8 cellular contexts compared by ENCODE assay signal in genomic region chr13:32300406-32300805, GRCh38. TPM values are rescaled to one million over a fixed set of nuclear protein-coding genes. Genes with fewer than 3 reads are reported as not detected.
"Had no signal": no experiment of that assay in that cellular context is flagged by ENCODE, and none has a peak within 500 bp of the region (broad histone marks: within the 10 kb centered on the region; RNA-seq: fewer than 3 reads in every experiment).

No MANE protein-coding gene starts in this region.

- H2AFZ ChIP-seq: GM23248 had no signal

- H3K9ac ChIP-seq: GM23248 had no signal

- H3K27ac Mint-ChIP-seq: H9 had no signal

- FAIRE-seq: H1, H54, HTR-8/SVneo, K562 had no signal

- H3K4me3 Mint-ChIP-seq: H9 had no signal

- DNase-seq: GM23248, H9, HCEC 1CT, IMR-90 had no signal

- H3K4me3 ChIP-seq: GM23248, K562 had no signal

- H3K27ac ChIP-seq: GM23248 had no signal

- ATAC-seq: K562 had no signal

- H3K4me1 Mint-ChIP-seq: H9 had no signal

- H3K9me3 Mint-ChIP-seq: H9 had no signal

RNA-seq across cellular contexts. Expression of gene ZAR1L, which starts 14.8 kb away (rescaled TPM):
- total RNA-seq: GM23248, H9, IMR-90, K562 had no signal
- polyA plus RNA-seq: GM23248, IMR-90, K562 had no signal
